1 cellular context compared by ENCODE assay signal in the genomic region with DNA sequence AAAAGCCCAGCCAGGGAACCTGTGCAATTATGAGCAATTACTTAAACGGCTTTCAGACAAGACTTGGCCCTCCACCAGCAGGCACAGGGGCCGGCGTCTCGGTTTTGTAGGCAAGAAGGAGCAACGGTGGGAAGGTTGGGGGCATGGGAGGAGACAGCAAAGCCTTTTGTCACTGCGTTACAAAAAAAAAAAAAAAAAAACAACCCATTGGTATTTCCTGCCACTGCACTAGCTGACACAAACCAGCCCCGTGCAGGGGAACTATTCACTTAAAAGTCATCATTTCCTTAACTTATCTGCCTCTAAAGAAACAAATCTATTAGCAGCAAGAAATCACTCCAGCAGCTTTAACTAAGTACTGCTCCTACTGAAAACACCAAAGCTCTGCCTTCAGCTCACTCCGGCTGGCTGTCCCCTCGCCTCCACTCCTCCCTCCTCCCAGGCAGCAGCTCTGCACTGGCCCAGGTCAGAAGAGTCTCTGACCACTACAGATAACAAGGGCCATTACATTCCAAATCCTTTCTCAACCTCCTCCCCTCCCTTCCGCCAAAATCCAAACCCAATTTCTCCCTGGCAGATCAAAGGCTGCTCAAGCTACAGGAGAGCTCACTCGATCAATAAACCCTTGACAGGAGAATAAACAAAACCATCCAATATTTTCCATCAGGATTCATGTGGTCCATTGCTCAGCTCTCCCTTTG.
TF ChIP-seq lines count a peak whose summit lies in the region.

No MANE protein-coding gene starts in this region.

TF ChIP-seq in HepG2, 621 proteins besides CTCF, POLR2A, EP300 and RAD21 (continued from another document and continues in another):
- TF ChIP-seq ZNF781 (CRISPR knock-in tag; IDR thresholded peaks at IDR 0.05; ENCODE audit: borderline replicate concordance, not compliant biosample characterization) (peak; percentile 59), ESRRA (CRISPR knock-in tag; IDR thresholded peaks at IDR 0.05; ENCODE audit: low read depth) (0 out of 2 replicates have a peak, but pooled peaks have one; percentile 52), HDAC1 (CRISPR knock-in tag; IDR thresholded peaks at IDR 0.05) (peak; percentile 75), YEATS4 (CRISPR knock-in tag; IDR thresholded peaks at IDR 0.05; ENCODE audit: borderline replicate concordance) (no peak), FOXK1 (CRISPR knock-in tag; IDR thresholded peaks at IDR 0.05; ENCODE audit: borderline replicate concordance, low read depth) (peak; percentile 50; the same call in 1 of the 2 replicates), ZNF749 (CRISPR knock-in tag; IDR thresholded peaks at IDR 0.05; ENCODE audit: borderline replicate concordance) (no peak), SIX4 (CRISPR knock-in tag; IDR thresholded peaks at IDR 0.05) (peak; percentile 80), FOXA3 (CRISPR knock-in tag; IDR thresholded peaks at IDR 0.05) (peak; percentile 86), MLLT10 (CRISPR knock-in tag; IDR thresholded peaks at IDR 0.05) (no peak), KDM1A (CRISPR knock-in tag; IDR thresholded peaks at IDR 0.05) (peak; percentile 94), ZBTB8A (CRISPR knock-in tag; IDR thresholded peaks at IDR 0.05; ENCODE audit: borderline replicate concordance, low read depth) (no peak), TRIM24 (CRISPR knock-in tag; IDR thresholded peaks at IDR 0.05) (no peak), TARDBP (CRISPR knock-in tag; IDR thresholded peaks at IDR 0.05) (peak; percentile 78; the same call in 1 of the 2 replicates), MIXL1 (CRISPR knock-in tag; IDR thresholded peaks at IDR 0.05) (peak; percentile 86; the same call in 1 of the 2 replicates), SAFB2 (CRISPR knock-in tag; IDR thresholded peaks at IDR 0.05; ENCODE audit: borderline replicate concordance, low read depth) (no peak), HOXA3 (CRISPR knock-in tag; IDR thresholded peaks at IDR 0.05) (peak; percentile 50; the same call in 1 of the 2 replicates), HDAC6 (IDR thresholded peaks at IDR 0.05; ENCODE audit: low read depth, low read length) (no peak), ONECUT2 (CRISPR knock-in tag; IDR thresholded peaks at IDR 0.05) (peak; percentile 99), SKI (IDR thresholded peaks at IDR 0.05; ENCODE audit: partially characterized antibody) (peak; percentile 52), NR2F6 (IDR thresholded peaks at IDR 0.05) (peak; percentile 77), NR2F6 (CRISPR knock-in tag; IDR thresholded peaks at IDR 0.05) (peak; percentile 86), LCORL (IDR thresholded peaks at IDR 0.05) (peak; percentile 100), LCORL (CRISPR knock-in tag; IDR thresholded peaks at IDR 0.05) (peak; percentile 100), NCOA2 (CRISPR knock-in tag; IDR thresholded peaks at IDR 0.05) (peak; percentile 92), TGIF2 (CRISPR knock-in tag; IDR thresholded peaks at IDR 0.05) (no peak), ZNF263 (CRISPR knock-in tag; IDR thresholded peaks at IDR 0.05) (peak; percentile 98), ADNP (CRISPR knock-in tag; IDR thresholded peaks at IDR 0.05) (no peak), ZBTB7A (CRISPR knock-in tag; IDR thresholded peaks at IDR 0.05) (no peak), MBNL3 (CRISPR knock-in tag; conservative IDR thresholded peaks at IDR 0.05) (no peak), ZNF569 (CRISPR knock-in tag; IDR thresholded peaks at IDR 0.05; ENCODE audit: borderline replicate concordance) (no peak), THAP11 (CRISPR knock-in tag; IDR thresholded peaks at IDR 0.05) (peak; percentile 59), ZSCAN29 (CRISPR knock-in tag; conservative IDR thresholded peaks at IDR 0.05) (0 out of 2 replicates have a peak, but pooled peaks have one; percentile 56), HMG20B (CRISPR knock-in tag; conservative IDR thresholded peaks at IDR 0.05) (peak; percentile 88; the same call in 1 of the 2 replicates), ZNF850 (CRISPR knock-in tag; conservative IDR thresholded peaks at IDR 0.05) (no peak), RELA (CRISPR knock-in tag; IDR thresholded peaks at IDR 0.05) (no peak), PITX1 (CRISPR knock-in tag; IDR thresholded peaks at IDR 0.05) (peak; percentile 85), ZNF264 (CRISPR knock-in tag; IDR thresholded peaks at IDR 0.05) (0 out of 2 replicates have a peak, but pooled peaks have one; percentile 19), HNRNPLL (IDR thresholded peaks at IDR 0.05; ENCODE audit: low read depth, low read length, poor library complexity, severe bottlenecking) (no peak), ZNF235 (CRISPR knock-in tag; IDR thresholded peaks at IDR 0.05; ENCODE audit: borderline replicate concordance) (no peak)
- TF ChIP-seq, protein P1, sequence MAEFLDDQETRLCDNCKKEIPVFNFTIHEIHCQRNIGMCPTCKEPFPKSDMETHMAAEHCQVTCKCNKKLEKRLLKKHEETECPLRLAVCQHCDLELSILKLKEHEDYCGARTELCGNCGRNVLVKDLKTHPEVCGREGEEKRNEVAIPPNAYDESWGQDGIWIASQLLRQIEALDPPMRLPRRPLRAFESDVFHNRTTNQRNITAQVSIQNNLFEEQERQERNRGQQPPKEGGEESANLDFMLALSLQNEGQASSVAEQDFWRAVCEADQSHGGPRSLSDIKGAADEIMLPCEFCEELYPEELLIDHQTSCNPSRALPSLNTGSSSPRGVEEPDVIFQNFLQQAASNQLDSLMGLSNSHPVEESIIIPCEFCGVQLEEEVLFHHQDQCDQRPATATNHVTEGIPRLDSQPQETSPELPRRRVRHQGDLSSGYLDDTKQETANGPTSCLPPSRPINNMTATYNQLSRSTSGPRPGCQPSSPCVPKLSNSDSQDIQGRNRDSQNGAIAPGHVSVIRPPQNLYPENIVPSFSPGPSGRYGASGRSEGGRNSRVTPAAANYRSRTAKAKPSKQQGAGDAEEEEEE (CRISPR knock-in tag; IDR thresholded peaks at IDR 0.05; ENCODE audit: borderline replicate concordance), result no peak
- TF ChIP-seq, protein P2, sequence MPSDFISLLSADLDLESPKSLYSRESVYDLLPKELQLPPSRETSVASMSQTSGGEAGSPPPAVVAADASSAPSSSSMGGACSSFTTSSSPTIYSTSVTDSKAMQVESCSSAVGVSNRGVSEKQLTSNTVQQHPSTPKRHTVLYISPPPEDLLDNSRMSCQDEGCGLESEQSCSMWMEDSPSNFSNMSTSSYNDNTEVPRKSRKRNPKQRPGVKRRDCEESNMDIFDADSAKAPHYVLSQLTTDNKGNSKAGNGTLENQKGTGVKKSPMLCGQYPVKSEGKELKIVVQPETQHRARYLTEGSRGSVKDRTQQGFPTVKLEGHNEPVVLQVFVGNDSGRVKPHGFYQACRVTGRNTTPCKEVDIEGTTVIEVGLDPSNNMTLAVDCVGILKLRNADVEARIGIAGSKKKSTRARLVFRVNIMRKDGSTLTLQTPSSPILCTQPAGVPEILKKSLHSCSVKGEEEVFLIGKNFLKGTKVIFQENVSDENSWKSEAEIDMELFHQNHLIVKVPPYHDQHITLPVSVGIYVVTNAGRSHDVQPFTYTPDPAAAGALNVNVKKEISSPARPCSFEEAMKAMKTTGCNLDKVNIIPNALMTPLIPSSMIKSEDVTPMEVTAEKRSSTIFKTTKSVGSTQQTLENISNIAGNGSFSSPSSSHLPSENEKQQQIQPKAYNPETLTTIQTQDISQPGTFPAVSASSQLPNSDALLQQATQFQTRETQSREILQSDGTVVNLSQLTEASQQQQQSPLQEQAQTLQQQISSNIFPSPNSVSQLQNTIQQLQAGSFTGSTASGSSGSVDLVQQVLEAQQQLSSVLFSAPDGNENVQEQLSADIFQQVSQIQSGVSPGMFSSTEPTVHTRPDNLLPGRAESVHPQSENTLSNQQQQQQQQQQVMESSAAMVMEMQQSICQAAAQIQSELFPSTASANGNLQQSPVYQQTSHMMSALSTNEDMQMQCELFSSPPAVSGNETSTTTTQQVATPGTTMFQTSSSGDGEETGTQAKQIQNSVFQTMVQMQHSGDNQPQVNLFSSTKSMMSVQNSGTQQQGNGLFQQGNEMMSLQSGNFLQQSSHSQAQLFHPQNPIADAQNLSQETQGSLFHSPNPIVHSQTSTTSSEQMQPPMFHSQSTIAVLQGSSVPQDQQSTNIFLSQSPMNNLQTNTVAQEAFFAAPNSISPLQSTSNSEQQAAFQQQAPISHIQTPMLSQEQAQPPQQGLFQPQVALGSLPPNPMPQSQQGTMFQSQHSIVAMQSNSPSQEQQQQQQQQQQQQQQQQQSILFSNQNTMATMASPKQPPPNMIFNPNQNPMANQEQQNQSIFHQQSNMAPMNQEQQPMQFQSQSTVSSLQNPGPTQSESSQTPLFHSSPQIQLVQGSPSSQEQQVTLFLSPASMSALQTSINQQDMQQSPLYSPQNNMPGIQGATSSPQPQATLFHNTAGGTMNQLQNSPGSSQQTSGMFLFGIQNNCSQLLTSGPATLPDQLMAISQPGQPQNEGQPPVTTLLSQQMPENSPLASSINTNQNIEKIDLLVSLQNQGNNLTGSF (CRISPR knock-in tag; IDR thresholded peaks at IDR 0.05), result no peak
- TF ChIP-seq, protein P3, sequence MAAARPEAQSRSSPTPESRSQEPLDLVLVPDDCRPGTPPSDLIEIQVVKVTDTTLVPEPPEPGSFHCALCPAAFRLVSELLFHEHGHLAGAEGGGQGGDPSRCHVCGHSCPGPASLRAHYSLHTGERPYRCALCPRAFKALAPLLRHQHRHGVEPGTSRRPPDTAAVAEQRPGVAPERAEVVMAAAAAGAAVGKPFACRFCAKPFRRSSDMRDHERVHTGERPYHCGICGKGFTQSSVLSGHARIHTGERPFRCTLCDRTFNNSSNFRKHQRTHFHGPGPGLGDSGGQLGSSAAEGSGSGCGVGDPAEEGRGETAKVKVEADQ (CRISPR knock-in tag; IDR thresholded peaks at IDR 0.05; ENCODE audit: borderline replicate concordance), result no peak
- TF ChIP-seq, protein P4, sequence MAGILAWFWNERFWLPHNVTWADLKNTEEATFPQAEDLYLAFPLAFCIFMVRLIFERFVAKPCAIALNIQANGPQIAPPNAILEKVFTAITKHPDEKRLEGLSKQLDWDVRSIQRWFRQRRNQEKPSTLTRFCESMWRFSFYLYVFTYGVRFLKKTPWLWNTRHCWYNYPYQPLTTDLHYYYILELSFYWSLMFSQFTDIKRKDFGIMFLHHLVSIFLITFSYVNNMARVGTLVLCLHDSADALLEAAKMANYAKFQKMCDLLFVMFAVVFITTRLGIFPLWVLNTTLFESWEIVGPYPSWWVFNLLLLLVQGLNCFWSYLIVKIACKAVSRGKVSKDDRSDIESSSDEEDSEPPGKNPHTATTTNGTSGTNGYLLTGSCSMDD (CRISPR knock-in tag; IDR thresholded peaks at IDR 0.05), result no peak
- TF ChIP-seq, protein P5, sequence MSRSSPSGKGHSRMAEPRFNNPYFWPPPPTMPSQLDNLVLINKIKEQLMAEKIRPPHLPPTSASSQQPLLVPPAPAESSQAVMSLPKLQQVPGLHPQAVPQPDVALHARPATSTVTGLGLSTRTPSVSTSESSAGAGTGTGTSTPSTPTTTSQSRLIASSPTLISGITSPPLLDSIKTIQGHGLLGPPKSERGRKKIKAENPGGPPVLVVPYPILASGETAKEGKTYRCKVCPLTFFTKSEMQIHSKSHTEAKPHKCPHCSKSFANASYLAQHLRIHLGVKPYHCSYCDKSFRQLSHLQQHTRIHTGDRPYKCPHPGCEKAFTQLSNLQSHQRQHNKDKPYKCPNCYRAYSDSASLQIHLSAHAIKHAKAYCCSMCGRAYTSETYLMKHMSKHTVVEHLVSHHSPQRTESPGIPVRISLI (CRISPR knock-in tag; IDR thresholded peaks at IDR 0.05; ENCODE audit: borderline replicate concordance), result peak; percentile 55; the same call in 1 of the 2 replicates
- TF ChIP-seq, protein P6, sequence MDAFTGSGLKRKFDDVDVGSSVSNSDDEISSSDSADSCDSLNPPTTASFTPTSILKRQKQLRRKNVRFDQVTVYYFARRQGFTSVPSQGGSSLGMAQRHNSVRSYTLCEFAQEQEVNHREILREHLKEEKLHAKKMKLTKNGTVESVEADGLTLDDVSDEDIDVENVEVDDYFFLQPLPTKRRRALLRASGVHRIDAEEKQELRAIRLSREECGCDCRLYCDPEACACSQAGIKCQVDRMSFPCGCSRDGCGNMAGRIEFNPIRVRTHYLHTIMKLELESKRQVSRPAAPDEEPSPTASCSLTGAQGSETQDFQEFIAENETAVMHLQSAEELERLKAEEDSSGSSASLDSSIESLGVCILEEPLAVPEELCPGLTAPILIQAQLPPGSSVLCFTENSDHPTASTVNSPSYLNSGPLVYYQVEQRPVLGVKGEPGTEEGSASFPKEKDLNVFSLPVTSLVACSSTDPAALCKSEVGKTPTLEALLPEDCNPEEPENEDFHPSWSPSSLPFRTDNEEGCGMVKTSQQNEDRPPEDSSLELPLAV (CRISPR knock-in tag; conservative IDR thresholded peaks at IDR 0.05; ENCODE audit: low read depth), result no peak
- TF ChIP-seq, protein P7, sequence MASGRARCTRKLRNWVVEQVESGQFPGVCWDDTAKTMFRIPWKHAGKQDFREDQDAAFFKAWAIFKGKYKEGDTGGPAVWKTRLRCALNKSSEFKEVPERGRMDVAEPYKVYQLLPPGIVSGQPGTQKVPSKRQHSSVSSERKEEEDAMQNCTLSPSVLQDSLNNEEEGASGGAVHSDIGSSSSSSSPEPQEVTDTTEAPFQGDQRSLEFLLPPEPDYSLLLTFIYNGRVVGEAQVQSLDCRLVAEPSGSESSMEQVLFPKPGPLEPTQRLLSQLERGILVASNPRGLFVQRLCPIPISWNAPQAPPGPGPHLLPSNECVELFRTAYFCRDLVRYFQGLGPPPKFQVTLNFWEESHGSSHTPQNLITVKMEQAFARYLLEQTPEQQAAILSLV (CRISPR knock-in tag; IDR thresholded peaks at IDR 0.05; ENCODE audit: borderline replicate concordance), result no peak
- TF ChIP-seq, protein P8, sequence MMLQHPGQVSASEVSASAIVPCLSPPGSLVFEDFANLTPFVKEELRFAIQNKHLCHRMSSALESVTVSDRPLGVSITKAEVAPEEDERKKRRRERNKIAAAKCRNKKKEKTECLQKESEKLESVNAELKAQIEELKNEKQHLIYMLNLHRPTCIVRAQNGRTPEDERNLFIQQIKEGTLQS (CRISPR knock-in tag; IDR thresholded peaks at IDR 0.05), result no peak
- TF ChIP-seq, protein P9, sequence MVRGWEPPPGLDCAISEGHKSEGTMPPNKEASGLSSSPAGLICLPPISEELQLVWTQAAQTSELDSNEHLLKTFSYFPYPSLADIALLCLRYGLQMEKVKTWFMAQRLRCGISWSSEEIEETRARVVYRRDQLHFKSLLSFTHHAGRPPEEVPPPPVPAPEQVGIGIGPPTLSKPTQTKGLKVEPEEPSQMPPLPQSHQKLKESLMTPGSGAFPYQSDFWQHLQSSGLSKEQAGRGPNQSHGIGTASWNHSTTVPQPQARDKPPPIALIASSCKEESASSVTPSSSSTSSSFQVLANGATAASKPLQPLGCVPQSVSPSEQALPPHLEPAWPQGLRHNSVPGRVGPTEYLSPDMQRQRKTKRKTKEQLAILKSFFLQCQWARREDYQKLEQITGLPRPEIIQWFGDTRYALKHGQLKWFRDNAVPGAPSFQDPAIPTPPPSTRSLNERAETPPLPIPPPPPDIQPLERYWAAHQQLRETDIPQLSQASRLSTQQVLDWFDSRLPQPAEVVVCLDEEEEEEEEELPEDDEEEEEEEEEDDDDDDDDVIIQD (CRISPR knock-in tag; IDR thresholded peaks at IDR 0.05; ENCODE audit: low read depth), result peak; percentile 78
